Comparison of ENCODE assay signal across 1 cellular context in genomic region chr1:223845810-223846667, GRCh38.
TF ChIP-seq lines count a peak whose summit lies in the region.

TSS of gene TP53BP2 (minus strand) at chr1:223845947. CDS start at chr1:223845680, 267 bp downstream.

TF ChIP-seq in K562, 482 proteins besides CTCF, POLR2A, EP300 and RAD21 (continued from another document and continues in another):
- TF ChIP-seq POLR2B (IDR thresholded peaks at IDR 0.05; ENCODE audit: low read depth, partially characterized antibody) (peak; percentile 89), RNF219 (CRISPR knock-in tag; IDR thresholded peaks at IDR 0.05) (no peak), ZNF324 (CRISPR knock-in tag; IDR thresholded peaks at IDR 0.05) (0 out of 2 replicates have a peak, but pooled peaks have one; percentile 34), SOX6 (IDR thresholded peaks at IDR 0.05) (peak; percentile 27), FOXJ2 (tag; IDR thresholded peaks at IDR 0.05) (no peak), ZBTB33 (CRISPR knock-in tag; IDR thresholded peaks at IDR 0.05) (peak; percentile 68; the same call in 1 of the 2 replicates), KDM5B (IDR thresholded peaks at IDR 0.05; ENCODE audit: insufficient replicate concordance, low read depth, low read length) (peak; percentile 44), MEF2D (tag; conservative IDR thresholded peaks at IDR 0.05; ENCODE audit: low read depth) (0 out of 2 replicates have a peak, but pooled peaks have one; percentile 35), NFYB (IDR thresholded peaks at IDR 0.05; ENCODE audit: extremely low read depth, insufficient read length) (no peak), ZNF347 (CRISPR knock-in tag; IDR thresholded peaks at IDR 0.05; ENCODE audit: low read depth) (no peak), JUN (IDR thresholded peaks at IDR 0.05; ENCODE audit: borderline replicate concordance, low read depth, low read length) (no peak; the same call in 1 of the 2 replicates), JUN (CRISPR knock-in tag; IDR thresholded peaks at IDR 0.05; ENCODE audit: borderline replicate concordance) (peak; percentile 94; the same call in 1 of the 2 replicates), TCFL5 (CRISPR knock-in tag; conservative IDR thresholded peaks at IDR 0.05) (no peak), IFI16 (CRISPR knock-in tag; IDR thresholded peaks at IDR 0.05) (no peak), BRD9 (IDR thresholded peaks at IDR 0.05; ENCODE audit: low read depth, partially characterized antibody) (peak; percentile 79), ZBTB8A (IDR thresholded peaks at IDR 0.05; ENCODE audit: partially characterized antibody) (no peak), TFAP4 (CRISPR knock-in tag; IDR thresholded peaks at IDR 0.05; ENCODE audit: borderline replicate concordance) (peak; percentile 82), ZNF830 (CRISPR knock-in tag; IDR thresholded peaks at IDR 0.05) (peak; percentile 91; the same call in 1 of the 2 replicates), HBP1 (CRISPR knock-in tag; IDR thresholded peaks at IDR 0.05) (peak; percentile 91), SNAPC5 (CRISPR knock-in tag; IDR thresholded peaks at IDR 0.05) (no peak), SMAD4 (CRISPR knock-in tag; conservative IDR thresholded peaks at IDR 0.05) (peak; percentile 95), TEAD1 (CRISPR knock-in tag; IDR thresholded peaks at IDR 0.05) (peak; percentile 80 to 87), HMG20A (CRISPR knock-in tag; conservative IDR thresholded peaks at IDR 0.05) (no peak), ZBTB1 (CRISPR knock-in tag; IDR thresholded peaks at IDR 0.05; ENCODE audit: borderline replicate concordance, low read depth) (peak; percentile 81), CBX3 (IDR thresholded peaks at IDR 0.05; ENCODE audit: borderline replicate concordance in 1 of 2, low read length in 2 of 2) (peak in 1 of 2 experiments; percentile 84; a peak in 2 of 3 replicates), ZNF561 (CRISPR knock-in tag; conservative IDR thresholded peaks at IDR 0.05) (no peak), FOXM1 (IDR thresholded peaks at IDR 0.05; ENCODE audit: low read depth) (no peak), FOXM1 (CRISPR knock-in tag; IDR thresholded peaks at IDR 0.05; ENCODE audit: low read depth) (peak; percentile 93), BCL6 (CRISPR knock-in tag; IDR thresholded peaks at IDR 0.05) (peak; percentile 70), HMGN3 (IDR thresholded peaks at IDR 0.05; ENCODE audit: borderline replicate concordance, extremely low read depth, insufficient read length, low read depth, low read length) (peak; percentile 95), ZNF134 (CRISPR knock-in tag; conservative IDR thresholded peaks at IDR 0.05) (peak; percentile 33; the same call in 1 of the 2 replicates), SRF (CRISPR knock-in tag; IDR thresholded peaks at IDR 0.05) (no peak), ZNF311 (CRISPR knock-in tag; IDR thresholded peaks at IDR 0.05) (peak; percentile 83), ZEB2 (IDR thresholded peaks at IDR 0.05) (peak; percentile 36; the same call in 1 of the 2 replicates), NFRKB (IDR thresholded peaks at IDR 0.05; ENCODE audit: low read depth) (peak; percentile 92), ARID1B (IDR thresholded peaks at IDR 0.05) (peak; percentile 40; the same call in 1 of the 2 replicates), FOXA3 (CRISPR knock-in tag; conservative IDR thresholded peaks at IDR 0.05 in 1 of 2, IDR thresholded peaks at IDR 0.05 in 1 of 2) (peak in 1 of 2 experiments; percentile 66; a peak in 1 of 4 replicates), EGR1 (conservative IDR thresholded peaks at IDR 0.05) (no peak), NONO (IDR thresholded peaks at IDR 0.05; ENCODE audit: low read depth in 2 of 2, low read length in 1 of 2) (peak; percentile 51 to 62), MYC (IDR thresholded peaks at IDR 0.05; ENCODE audit: low read depth, low read length) (peak; percentile 88), MYC (CRISPR knock-in tag; IDR thresholded peaks at IDR 0.05; ENCODE audit: borderline replicate concordance, low read depth) (peak; percentile 92; the same call in 1 of the 2 replicates), GABPA (tag; conservative IDR thresholded peaks at IDR 0.05; ENCODE audit: low read depth) (peak; percentile 54; the same call in 1 of the 2 replicates), MCM7 (IDR thresholded peaks at IDR 0.05) (no peak), ZNF785 (CRISPR knock-in tag; IDR thresholded peaks at IDR 0.05) (peak; percentile 19; the same call in 1 of the 2 replicates), KHSRP (IDR thresholded peaks at IDR 0.05) (no peak), JUND (IDR thresholded peaks at IDR 0.05; ENCODE audit: borderline replicate concordance, low read depth, low read length) (peak; percentile 56; the same call in 1 of the 2 replicates), JUND (tag; IDR thresholded peaks at IDR 0.05; ENCODE audit: borderline replicate concordance, low read depth, low read length) (peak; percentile 6; the same call in 1 of the 3 replicates), SMARCC2 (IDR thresholded peaks at IDR 0.05; ENCODE audit: low read depth) (peak; percentile 23; the same call in 1 of the 2 replicates), ZNF586 (CRISPR knock-in tag; conservative IDR thresholded peaks at IDR 0.05) (peak; percentile 44; the same call in 1 of the 2 replicates), ZNF408 (CRISPR knock-in tag; IDR thresholded peaks at IDR 0.05; ENCODE audit: low read depth) (no peak), GABPB1 (CRISPR knock-in tag; IDR thresholded peaks at IDR 0.05) (peak; percentile 85), RBM17 (IDR thresholded peaks at IDR 0.05; ENCODE audit: borderline replicate concordance, low read depth, low read length) (no peak)
- TF ChIP-seq, protein P1, sequence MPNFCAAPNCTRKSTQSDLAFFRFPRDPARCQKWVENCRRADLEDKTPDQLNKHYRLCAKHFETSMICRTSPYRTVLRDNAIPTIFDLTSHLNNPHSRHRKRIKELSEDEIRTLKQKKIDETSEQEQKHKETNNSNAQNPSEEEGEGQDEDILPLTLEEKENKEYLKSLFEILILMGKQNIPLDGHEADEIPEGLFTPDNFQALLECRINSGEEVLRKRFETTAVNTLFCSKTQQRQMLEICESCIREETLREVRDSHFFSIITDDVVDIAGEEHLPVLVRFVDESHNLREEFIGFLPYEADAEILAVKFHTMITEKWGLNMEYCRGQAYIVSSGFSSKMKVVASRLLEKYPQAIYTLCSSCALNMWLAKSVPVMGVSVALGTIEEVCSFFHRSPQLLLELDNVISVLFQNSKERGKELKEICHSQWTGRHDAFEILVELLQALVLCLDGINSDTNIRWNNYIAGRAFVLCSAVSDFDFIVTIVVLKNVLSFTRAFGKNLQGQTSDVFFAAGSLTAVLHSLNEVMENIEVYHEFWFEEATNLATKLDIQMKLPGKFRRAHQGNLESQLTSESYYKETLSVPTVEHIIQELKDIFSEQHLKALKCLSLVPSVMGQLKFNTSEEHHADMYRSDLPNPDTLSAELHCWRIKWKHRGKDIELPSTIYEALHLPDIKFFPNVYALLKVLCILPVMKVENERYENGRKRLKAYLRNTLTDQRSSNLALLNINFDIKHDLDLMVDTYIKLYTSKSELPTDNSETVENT (CRISPR knock-in tag; IDR thresholded peaks at IDR 0.05): peak; percentile 92
- TF ChIP-seq, protein P2, sequence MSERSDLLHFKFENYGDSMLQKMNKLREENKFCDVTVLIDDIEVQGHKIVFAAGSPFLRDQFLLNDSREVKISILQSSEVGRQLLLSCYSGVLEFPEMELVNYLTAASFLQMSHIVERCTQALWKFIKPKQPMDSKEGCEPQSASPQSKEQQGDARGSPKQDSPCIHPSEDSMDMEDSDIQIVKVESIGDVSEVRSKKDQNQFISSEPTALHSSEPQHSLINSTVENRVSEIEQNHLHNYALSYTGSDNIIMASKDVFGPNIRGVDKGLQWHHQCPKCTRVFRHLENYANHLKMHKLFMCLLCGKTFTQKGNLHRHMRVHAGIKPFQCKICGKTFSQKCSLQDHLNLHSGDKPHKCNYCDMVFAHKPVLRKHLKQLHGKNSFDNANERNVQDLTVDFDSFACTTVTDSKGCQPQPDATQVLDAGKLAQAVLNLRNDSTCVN (CRISPR knock-in tag; IDR thresholded peaks at IDR 0.05): 0 out of 2 replicates have a peak, but pooled peaks have one; percentile 46
- TF ChIP-seq, protein P3, sequence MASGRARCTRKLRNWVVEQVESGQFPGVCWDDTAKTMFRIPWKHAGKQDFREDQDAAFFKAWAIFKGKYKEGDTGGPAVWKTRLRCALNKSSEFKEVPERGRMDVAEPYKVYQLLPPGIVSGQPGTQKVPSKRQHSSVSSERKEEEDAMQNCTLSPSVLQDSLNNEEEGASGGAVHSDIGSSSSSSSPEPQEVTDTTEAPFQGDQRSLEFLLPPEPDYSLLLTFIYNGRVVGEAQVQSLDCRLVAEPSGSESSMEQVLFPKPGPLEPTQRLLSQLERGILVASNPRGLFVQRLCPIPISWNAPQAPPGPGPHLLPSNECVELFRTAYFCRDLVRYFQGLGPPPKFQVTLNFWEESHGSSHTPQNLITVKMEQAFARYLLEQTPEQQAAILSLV (tag; IDR thresholded peaks at IDR 0.05): peak; percentile 29
- TF ChIP-seq, protein P4, sequence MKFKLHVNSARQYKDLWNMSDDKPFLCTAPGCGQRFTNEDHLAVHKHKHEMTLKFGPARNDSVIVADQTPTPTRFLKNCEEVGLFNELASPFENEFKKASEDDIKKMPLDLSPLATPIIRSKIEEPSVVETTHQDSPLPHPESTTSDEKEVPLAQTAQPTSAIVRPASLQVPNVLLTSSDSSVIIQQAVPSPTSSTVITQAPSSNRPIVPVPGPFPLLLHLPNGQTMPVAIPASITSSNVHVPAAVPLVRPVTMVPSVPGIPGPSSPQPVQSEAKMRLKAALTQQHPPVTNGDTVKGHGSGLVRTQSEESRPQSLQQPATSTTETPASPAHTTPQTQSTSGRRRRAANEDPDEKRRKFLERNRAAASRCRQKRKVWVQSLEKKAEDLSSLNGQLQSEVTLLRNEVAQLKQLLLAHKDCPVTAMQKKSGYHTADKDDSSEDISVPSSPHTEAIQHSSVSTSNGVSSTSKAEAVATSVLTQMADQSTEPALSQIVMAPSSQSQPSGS (CRISPR knock-in tag; IDR thresholded peaks at IDR 0.05): no peak
- TF ChIP-seq, protein P5, sequence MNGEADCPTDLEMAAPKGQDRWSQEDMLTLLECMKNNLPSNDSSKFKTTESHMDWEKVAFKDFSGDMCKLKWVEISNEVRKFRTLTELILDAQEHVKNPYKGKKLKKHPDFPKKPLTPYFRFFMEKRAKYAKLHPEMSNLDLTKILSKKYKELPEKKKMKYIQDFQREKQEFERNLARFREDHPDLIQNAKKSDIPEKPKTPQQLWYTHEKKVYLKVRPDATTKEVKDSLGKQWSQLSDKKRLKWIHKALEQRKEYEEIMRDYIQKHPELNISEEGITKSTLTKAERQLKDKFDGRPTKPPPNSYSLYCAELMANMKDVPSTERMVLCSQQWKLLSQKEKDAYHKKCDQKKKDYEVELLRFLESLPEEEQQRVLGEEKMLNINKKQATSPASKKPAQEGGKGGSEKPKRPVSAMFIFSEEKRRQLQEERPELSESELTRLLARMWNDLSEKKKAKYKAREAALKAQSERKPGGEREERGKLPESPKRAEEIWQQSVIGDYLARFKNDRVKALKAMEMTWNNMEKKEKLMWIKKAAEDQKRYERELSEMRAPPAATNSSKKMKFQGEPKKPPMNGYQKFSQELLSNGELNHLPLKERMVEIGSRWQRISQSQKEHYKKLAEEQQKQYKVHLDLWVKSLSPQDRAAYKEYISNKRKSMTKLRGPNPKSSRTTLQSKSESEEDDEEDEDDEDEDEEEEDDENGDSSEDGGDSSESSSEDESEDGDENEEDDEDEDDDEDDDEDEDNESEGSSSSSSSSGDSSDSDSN (IDR thresholded peaks at IDR 0.05; ENCODE audit: borderline replicate concordance in 1 of 2, low read depth in 2 of 2, low read length in 2 of 2): peak; percentile 91 to 95; a peak in 3 of 4 replicates
